ENCODE assay signal across 18 cellular contexts in the genomic region with DNA sequence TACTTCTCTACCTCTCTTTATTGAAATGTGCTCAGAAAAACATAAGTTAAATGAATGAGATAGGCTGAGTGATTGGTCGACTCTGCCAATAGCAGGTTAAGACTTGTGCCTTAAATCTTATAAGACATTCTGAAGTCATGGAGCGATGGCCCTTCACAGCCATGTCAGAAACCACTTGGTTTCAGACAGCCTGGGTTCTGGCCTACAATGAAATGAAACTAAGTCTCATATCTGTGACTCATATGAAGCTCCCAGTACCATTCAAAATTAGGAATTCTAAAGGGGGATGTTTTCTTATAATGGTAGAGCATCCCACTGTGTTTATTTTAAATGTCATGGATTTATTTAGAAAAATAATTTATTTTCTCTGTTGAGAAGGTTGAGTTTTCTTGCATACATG. TPM values are rescaled to one million over a fixed set of nuclear protein-coding genes. Genes with fewer than 3 reads are reported as not detected.
DNase-seq lines count a peak whose midpoint lies in the region; ATAC-seq, FAIRE-seq and TF ChIP-seq lines count a peak whose summit lies in the region.
"Had no signal": no experiment of that assay in that cellular context is flagged by ENCODE, and none has a peak within 500 bp of the region (broad histone marks: within the 10 kb centered on the region; RNA-seq: fewer than 3 reads in every experiment).

No MANE protein-coding gene starts in this region.

- no TSS peak for BruUV-seq in MCF 10A (replicated peaks; lab: Mats Ljungman, UMichigan)

- TF ChIP-seq CTCF in MCF 10A (IDR thresholded peaks at IDR 0.05; ENCODE audit: unreplicated experiment) = no peak

- intact Hi-C loops in MCF 10A (cut with micrococcal nuclease) = no loop called here

- DNase-seq in GM19239 (ENCODE audit: insufficient read length, low spot score) = no peak
- no peak for DNase-seq in stimulated activated effector memory CD8-positive, alpha-beta T cell treated with anti-CD3 and anti-CD28 coated beads, Interleukin-12 subunit alpha, Interleukin-12 subunit beta, amount 100 ng/mL, for 72 hours (ENCODE audit: low spot score in 2 of 2)
- no peak for DNase-seq in COLO668 (lab: John Stamatoyannopoulos, UW; ENCODE audit: unreplicated experiment)
- DNase-seq in NK-92 (lab: John Stamatoyannopoulos, UW; ENCODE audit: unreplicated experiment) = no peak
- DNase-seq in MCF 10A (ENCODE audit: unreplicated experiment) = no peak
- DNase-seq: activated CD4-positive, alpha-beta memory T cell treated with anti-CD3 and anti-CD28 coated beads, Interleukin-2, amount 10 ng/mL, durations not matched to agents 7 days and 5 days; activated naive CD4-positive, alpha-beta T cell treated with anti-CD3 and anti-CD28 coated beads, Interleukin-2, amount 10 ng/mL, durations not matched to agents 7 days and 5 days; activated T-cell treated with anti-CD3 and anti-CD28 coated beads, Interleukin-2, amount 50 U/mL, for 24 hours; COR-L47; left cardiac atrium; NCI-H1417 treated with DMSO at 0.1 percent for 48 hours; PC-3; right lobe of liver; stimulated activated CD4-positive, alpha-beta T cell treated with anti-CD3 and anti-CD28 coated beads, Interleukin-15, amount 100 ng/mL, for 24 hours had no signal

- H3K27me3 Mint-ChIP-seq in MCF 10A (ENCODE audit: insufficient read depth, unreplicated experiment) = no peaks in the 10 kb centered on the region
- H3K27me3 Mint-ChIP-seq: activated CD4-positive, alpha-beta memory T cell treated with anti-CD3 and anti-CD28 coated beads, Interleukin-2, amount 10 ng/mL, durations not matched to agents 7 days and 5 days; activated naive CD4-positive, alpha-beta T cell treated with anti-CD3 and anti-CD28 coated beads, Interleukin-2, amount 10 ng/mL, durations not matched to agents 7 days and 5 days; activated T-cell treated with anti-CD3 and anti-CD28 coated beads, Interleukin-2, amount 50 U/mL, for 24 hours; natural killer cell treated with Interleukin-12 subunit alpha and Interleukin-12 subunit beta and Interleukin-15 and Interleukin-18, amount 100 ng/mL, for 72 hours had no signal

- peak; percentile 70 for ATAC-seq in GM21717 (IDR thresholded peaks at IDR 0.05; ENCODE audit: unreplicated experiment)
- ATAC-seq in HG03159 (IDR thresholded peaks at IDR 0.05; ENCODE audit: unreplicated experiment) = peak; percentile 64
- peak; percentile 37 for ATAC-seq in stimulated activated effector memory CD8-positive, alpha-beta T cell treated with anti-CD3 and anti-CD28 coated beads, Interleukin-12 subunit alpha, Interleukin-12 subunit beta, amount 100 ng/mL, for 72 hours
- ATAC-seq: left cardiac atrium; natural killer cell treated with Interleukin-12 subunit alpha and Interleukin-12 subunit beta and Interleukin-15 and Interleukin-18, amount 100 ng/mL, for 72 hours; PC-3; right lobe of liver had no signal

- POLR2A ChIA-PET in MCF 10A (lab: Yijun Ruan, JAX) = interaction anchor here (0.7 kb wide), 1 partner anchor 1056 kb away, joined by 3 read pairs; no protein-coding TSS in a partner anchor

- CTCF ChIA-PET in MCF 10A (lab: Yijun Ruan, JAX) = no interaction called here

- H3K36me3 Mint-ChIP-seq in stimulated activated effector memory CD8-positive, alpha-beta T cell treated with anti-CD3 and anti-CD28 coated beads, Interleukin-12 subunit alpha, Interleukin-12 subunit beta, amount 100 ng/mL, for 72 hours = no peaks in the 10 kb centered on the region
- no peaks in the 10 kb centered on the region for H3K36me3 Mint-ChIP-seq in MCF 10A (ENCODE audit: insufficient read depth, unreplicated experiment)

- no peak overlapping the region for H3K4me3 Mint-ChIP-seq in stimulated activated effector memory CD8-positive, alpha-beta T cell treated with anti-CD3 and anti-CD28 coated beads, Interleukin-12 subunit alpha, Interleukin-12 subunit beta, amount 100 ng/mL, for 72 hours
- no peak overlapping the region for H3K4me3 Mint-ChIP-seq in MCF 10A (ENCODE audit: unreplicated experiment)
- H3K4me3 Mint-ChIP-seq: activated CD4-positive, alpha-beta memory T cell treated with anti-CD3 and anti-CD28 coated beads, Interleukin-2, amount 10 ng/mL, durations not matched to agents 7 days and 5 days; activated naive CD4-positive, alpha-beta T cell treated with anti-CD3 and anti-CD28 coated beads, Interleukin-2, amount 10 ng/mL, durations not matched to agents 7 days and 5 days; activated T-cell treated with anti-CD3 and anti-CD28 coated beads, Interleukin-2, amount 50 U/mL, for 24 hours; mesothelial cell of epicardium; natural killer cell treated with Interleukin-12 subunit alpha and Interleukin-12 subunit beta and Interleukin-15 and Interleukin-18, amount 100 ng/mL, for 72 hours had no signal

- no peak overlapping the region for H3K27ac Mint-ChIP-seq in stimulated activated effector memory CD8-positive, alpha-beta T cell treated with anti-CD3 and anti-CD28 coated beads, Interleukin-12 subunit alpha, Interleukin-12 subunit beta, amount 100 ng/mL, for 72 hours
- H3K27ac Mint-ChIP-seq in MCF 10A (ENCODE audit: low read depth, unreplicated experiment) = no peak overlapping the region
- H3K27ac Mint-ChIP-seq: activated CD4-positive, alpha-beta memory T cell treated with anti-CD3 and anti-CD28 coated beads, Interleukin-2, amount 10 ng/mL, durations not matched to agents 7 days and 5 days; activated naive CD4-positive, alpha-beta T cell treated with anti-CD3 and anti-CD28 coated beads, Interleukin-2, amount 10 ng/mL, durations not matched to agents 7 days and 5 days; activated T-cell treated with anti-CD3 and anti-CD28 coated beads, Interleukin-2, amount 50 U/mL, for 24 hours; mesothelial cell of epicardium; natural killer cell treated with Interleukin-12 subunit alpha and Interleukin-12 subunit beta and Interleukin-15 and Interleukin-18, amount 100 ng/mL, for 72 hours had no signal

- FAIRE-seq in GM19239 (lab: Jason Lieb, UNC) = peak; percentile 53

- peaks cover 26% of the 10 kb centered on the region for H3K4me1 Mint-ChIP-seq in stimulated activated effector memory CD8-positive, alpha-beta T cell treated with anti-CD3 and anti-CD28 coated beads, Interleukin-12 subunit alpha, Interleukin-12 subunit beta, amount 100 ng/mL, for 72 hours
- peaks cover 7% of the 10 kb centered on the region for H3K4me1 Mint-ChIP-seq in MCF 10A (ENCODE audit: insufficient read depth, unreplicated experiment)

- peaks cover 5% of the 10 kb centered on the region for H3K9me3 Mint-ChIP-seq in stimulated activated effector memory CD8-positive, alpha-beta T cell treated with anti-CD3 and anti-CD28 coated beads, Interleukin-12 subunit alpha, Interleukin-12 subunit beta, amount 100 ng/mL, for 72 hours
- peaks cover 6% of the 10 kb centered on the region for H3K9me3 Mint-ChIP-seq in MCF 10A (ENCODE audit: unreplicated experiment)
- H3K9me3 Mint-ChIP-seq: natural killer cell treated with Interleukin-12 subunit alpha and Interleukin-12 subunit beta and Interleukin-15 and Interleukin-18, amount 100 ng/mL, for 72 hours had no signal

RNA-seq across cellular contexts. Expression of a gene that starts 42.6 kb away (rescaled TPM):
- 2.4 and 2.6 TPM in 2 replicates for total RNA-seq in MCF 10A (2022)
